In the genomic region with DNA sequence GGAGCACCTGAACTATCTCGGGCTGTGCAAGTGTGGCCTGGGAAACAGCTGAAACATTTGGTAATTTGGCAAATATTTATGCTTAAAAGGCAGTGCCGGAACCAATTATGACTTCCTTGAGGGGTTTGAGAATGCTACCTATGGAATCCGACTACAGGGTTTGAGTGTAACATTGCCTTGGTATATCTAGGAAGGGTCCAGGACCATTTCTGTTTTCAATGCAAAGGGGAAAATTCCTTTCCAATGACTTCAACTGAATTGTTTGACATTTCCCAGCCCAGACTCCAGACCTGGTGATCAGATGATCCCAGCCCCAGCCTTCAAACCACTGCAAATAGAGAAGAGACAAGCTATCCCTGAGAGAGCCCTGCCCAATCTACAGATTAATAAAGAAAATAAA, we compare ENCODE assay signal across 20 cellular contexts. TPM values are rescaled to one million over a fixed set of nuclear protein-coding genes. Genes with fewer than 3 reads are reported as not detected.
"Had no signal": no experiment of that assay in that cellular context is flagged by ENCODE, and none has a peak within 500 bp of the region (broad histone marks: within the 10 kb centered on the region; RNA-seq: fewer than 3 reads in every experiment).

No MANE protein-coding gene starts in this region.

- H3K36me3 ChIP-seq: heart left ventricle, left ventricle myocardium inferior, ovary, sigmoid colon, spleen, suprapubic skin, transverse colon, upper lobe of right lung had no signal

- H3K27ac ChIP-seq: heart left ventricle, left ventricle myocardium inferior, ovary, sigmoid colon, spleen, suprapubic skin, transverse colon, upper lobe of right lung had no signal

- ATAC-seq: heart left ventricle; natural killer cell; right cardiac atrium; stimulated activated effector memory CD8-positive, alpha-beta T cell treated with anti-CD3 and anti-CD28 coated beads, Interleukin-12 subunit alpha, Interleukin-12 subunit beta, amount 100 ng/mL, for 72 hours; upper lobe of right lung had no signal

- DNase-seq: heart left ventricle; hypothalamus; immature natural killer cell; left ventricle myocardium inferior; naive B cell; natural killer cell; nephron progenitor cell; ovary; retina; right cardiac atrium; sigmoid colon; small intestine; spleen; stimulated activated CD4-positive, alpha-beta T cell treated with anti-CD3 and anti-CD28 coated beads, Interleukin-4, amount 100 ng/mL, for 24 hours; stimulated activated naive CD4-positive, alpha-beta T cell; transverse colon; upper lobe of right lung had no signal

- H3K27me3 ChIP-seq: ovary, sigmoid colon, transverse colon had no signal

- H3K4me3 ChIP-seq: heart left ventricle, left ventricle myocardium inferior, lung, ovary, sigmoid colon, spleen, suprapubic skin, transverse colon, upper lobe of right lung had no signal

- H3K9me3 ChIP-seq: heart left ventricle, left ventricle myocardium inferior, ovary, sigmoid colon, spleen, suprapubic skin, transverse colon, upper lobe of right lung had no signal

RNA-seq across cellular contexts. Expression of gene PPP1R3G, which starts 4.6 kb away (rescaled TPM):
- polyA plus RNA-seq: immature natural killer cell had no signal
